ENCODE assay signal across 1 cellular context in the genomic region with DNA sequence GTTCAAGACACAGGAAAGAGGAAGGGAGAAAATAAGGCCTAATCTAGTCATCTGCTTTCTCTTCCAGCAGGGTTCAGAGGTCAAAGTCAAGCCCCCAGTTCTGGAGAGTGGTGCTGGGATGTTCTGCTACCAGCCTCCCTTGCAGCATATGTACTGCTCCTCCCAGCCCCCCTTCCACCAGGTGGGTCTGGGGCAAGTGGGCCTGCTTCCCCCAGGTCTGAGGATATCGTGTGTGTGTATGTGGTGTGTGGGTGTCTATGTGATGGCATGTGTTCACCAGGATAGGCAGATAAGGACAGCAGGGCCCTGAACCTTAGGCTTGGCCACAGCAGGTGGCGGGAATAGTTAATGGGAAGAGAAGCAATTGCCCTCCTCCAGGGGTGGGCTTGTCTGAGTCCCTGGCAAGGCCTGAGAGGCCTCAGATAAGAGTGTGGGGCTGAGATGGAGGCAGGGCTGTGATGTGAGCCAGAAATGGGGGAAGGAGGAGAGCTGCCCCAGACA.
TF ChIP-seq lines count a peak whose summit lies in the region.

No MANE protein-coding gene starts in this region.

TF ChIP-seq in K562, 482 proteins besides CTCF, POLR2A, EP300 and RAD21 (continued from another document and continues in another):
- TF ChIP-seq CHD7 (IDR thresholded peaks at IDR 0.05; ENCODE audit: low read depth, low read length) (no peak), SIN3A (IDR thresholded peaks at IDR 0.05; ENCODE audit: borderline replicate concordance in 2 of 2, control insufficient read depth in 1 of 2, low read depth in 2 of 2, low read length in 2 of 2) (no peak), ZNF668 (CRISPR knock-in tag; IDR thresholded peaks at IDR 0.05) (no peak), BRD9 (IDR thresholded peaks at IDR 0.05; ENCODE audit: low read depth, partially characterized antibody) (no peak), ZNF511 (CRISPR knock-in tag; IDR thresholded peaks at IDR 0.05) (no peak), ZNF316 (IDR thresholded peaks at IDR 0.05) (no peak), PREB (CRISPR knock-in tag; IDR thresholded peaks at IDR 0.05) (no peak), NFATC3 (IDR thresholded peaks at IDR 0.05) (no peak), TAL1 (IDR thresholded peaks at IDR 0.05) (peak; percentile 99), FOXK1 (CRISPR knock-in tag; IDR thresholded peaks at IDR 0.05; ENCODE audit: borderline replicate concordance) (no peak), NUFIP1 (IDR thresholded peaks at IDR 0.05; ENCODE audit: partially characterized antibody) (no peak), ZNF79 (CRISPR knock-in tag; IDR thresholded peaks at IDR 0.05; ENCODE audit: low read depth) (no peak), ZEB2 (IDR thresholded peaks at IDR 0.05) (peak; percentile 84; the same call in 1 of the 2 replicates), ZNF436 (CRISPR knock-in tag; IDR thresholded peaks at IDR 0.05) (no peak), HIVEP1 (CRISPR knock-in tag; IDR thresholded peaks at IDR 0.05) (no peak), ARID3A (IDR thresholded peaks at IDR 0.05; ENCODE audit: borderline replicate concordance, low read depth, low read length) (no peak), SRSF3 (IDR thresholded peaks at IDR 0.05; ENCODE audit: insufficient read depth, low read length) (no peak), POLR2H (tag; IDR thresholded peaks at IDR 0.05; ENCODE audit: low read depth) (no peak), PKNOX1 (IDR thresholded peaks at IDR 0.05) (no peak; the same call in 1 of the 2 replicates), ARID2 (IDR thresholded peaks at IDR 0.05) (no peak), ETV5 (CRISPR knock-in tag; IDR thresholded peaks at IDR 0.05; ENCODE audit: low read depth) (no peak), ARID4B (CRISPR knock-in tag; IDR thresholded peaks at IDR 0.05) (no peak), ZNF24 (IDR thresholded peaks at IDR 0.05) (0 out of 2 replicates have a peak, but pooled peaks have one; percentile 8)
- TF ChIP-seq, protein P1, sequence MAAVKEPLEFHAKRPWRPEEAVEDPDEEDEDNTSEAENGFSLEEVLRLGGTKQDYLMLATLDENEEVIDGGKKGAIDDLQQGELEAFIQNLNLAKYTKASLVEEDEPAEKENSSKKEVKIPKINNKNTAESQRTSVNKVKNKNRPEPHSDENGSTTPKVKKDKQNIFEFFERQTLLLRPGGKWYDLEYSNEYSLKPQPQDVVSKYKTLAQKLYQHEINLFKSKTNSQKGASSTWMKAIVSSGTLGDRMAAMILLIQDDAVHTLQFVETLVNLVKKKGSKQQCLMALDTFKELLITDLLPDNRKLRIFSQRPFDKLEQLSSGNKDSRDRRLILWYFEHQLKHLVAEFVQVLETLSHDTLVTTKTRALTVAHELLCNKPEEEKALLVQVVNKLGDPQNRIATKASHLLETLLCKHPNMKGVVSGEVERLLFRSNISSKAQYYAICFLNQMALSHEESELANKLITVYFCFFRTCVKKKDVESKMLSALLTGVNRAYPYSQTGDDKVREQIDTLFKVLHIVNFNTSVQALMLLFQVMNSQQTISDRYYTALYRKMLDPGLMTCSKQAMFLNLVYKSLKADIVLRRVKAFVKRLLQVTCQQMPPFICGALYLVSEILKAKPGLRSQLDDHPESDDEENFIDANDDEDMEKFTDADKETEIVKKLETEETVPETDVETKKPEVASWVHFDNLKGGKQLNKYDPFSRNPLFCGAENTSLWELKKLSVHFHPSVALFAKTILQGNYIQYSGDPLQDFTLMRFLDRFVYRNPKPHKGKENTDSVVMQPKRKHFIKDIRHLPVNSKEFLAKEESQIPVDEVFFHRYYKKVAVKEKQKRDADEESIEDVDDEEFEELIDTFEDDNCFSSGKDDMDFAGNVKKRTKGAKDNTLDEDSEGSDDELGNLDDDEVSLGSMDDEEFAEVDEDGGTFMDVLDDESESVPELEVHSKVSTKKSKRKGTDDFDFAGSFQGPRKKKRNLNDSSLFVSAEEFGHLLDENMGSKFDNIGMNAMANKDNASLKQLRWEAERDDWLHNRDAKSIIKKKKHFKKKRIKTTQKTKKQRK (IDR thresholded peaks at IDR 0.05; ENCODE audit: borderline replicate concordance, low read depth, low read length) = no peak
- TF ChIP-seq, protein P2, sequence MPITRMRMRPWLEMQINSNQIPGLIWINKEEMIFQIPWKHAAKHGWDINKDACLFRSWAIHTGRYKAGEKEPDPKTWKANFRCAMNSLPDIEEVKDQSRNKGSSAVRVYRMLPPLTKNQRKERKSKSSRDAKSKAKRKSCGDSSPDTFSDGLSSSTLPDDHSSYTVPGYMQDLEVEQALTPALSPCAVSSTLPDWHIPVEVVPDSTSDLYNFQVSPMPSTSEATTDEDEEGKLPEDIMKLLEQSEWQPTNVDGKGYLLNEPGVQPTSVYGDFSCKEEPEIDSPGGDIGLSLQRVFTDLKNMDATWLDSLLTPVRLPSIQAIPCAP (CRISPR knock-in tag; IDR thresholded peaks at IDR 0.05; ENCODE audit: borderline replicate concordance) = no peak
